ENCODE assay signal across 1 cellular context in the genomic region with DNA sequence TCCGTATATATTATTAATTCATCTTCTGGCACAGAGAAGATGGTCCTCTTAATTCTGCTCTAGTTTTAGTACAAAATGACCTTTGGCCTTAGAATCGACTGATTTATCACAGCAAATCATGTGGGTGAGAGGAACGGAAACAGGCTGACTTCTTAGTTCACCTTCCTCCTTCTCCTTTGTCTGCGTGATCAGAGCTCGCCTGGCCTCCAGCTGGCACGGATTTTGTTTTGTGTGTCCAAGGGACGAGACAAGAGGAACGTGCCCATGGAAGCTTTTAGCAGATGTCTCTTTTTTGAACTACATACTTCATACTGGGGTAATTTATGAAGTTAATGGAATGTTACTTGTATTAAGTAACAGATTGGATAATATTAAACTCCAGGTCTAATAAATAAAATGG.
TF ChIP-seq lines count a peak whose summit lies in the region.

No MANE protein-coding gene starts in this region.

TF ChIP-seq in H1, 55 proteins besides CTCF, POLR2A, EP300 and RAD21 (continued from another document):
- TF ChIP-seq CHD7 (IDR thresholded peaks at IDR 0.05; ENCODE audit: insufficient replicate concordance, low read length) (no peak), KDM1A (IDR thresholded peaks at IDR 0.05; ENCODE audit: borderline replicate concordance, low read length) (no peak), BACH1 (IDR thresholded peaks at IDR 0.05; ENCODE audit: low read length) (no peak), BRCA1 (IDR thresholded peaks at IDR 0.05; ENCODE audit: low read depth, low read length) (no peak), HDAC2 (IDR thresholded peaks at IDR 0.05; ENCODE audit: borderline replicate concordance in 1 of 2, low read depth in 2 of 2, low read length in 2 of 2) (no peak), RNF2 (IDR thresholded peaks at IDR 0.05; ENCODE audit: borderline replicate concordance, low read depth, low read length, missing control alignments, poor library complexity, severe bottlenecking) (no peak), CEBPB (IDR thresholded peaks at IDR 0.05; ENCODE audit: low read depth, low read length) (no peak), HDAC6 (IDR thresholded peaks at IDR 0.05; ENCODE audit: low read depth, low read length) (no peak), JUND (IDR thresholded peaks at IDR 0.05; ENCODE audit: low read length) (no peak), SP4 (IDR thresholded peaks at IDR 0.05; ENCODE audit: low read length) (no peak), CTBP2 (IDR thresholded peaks at IDR 0.05; ENCODE audit: borderline replicate concordance, insufficient read depth, insufficient read length, low read length) (no peak), SIN3A (conservative IDR thresholded peaks at IDR 0.05 in 1 of 2, IDR thresholded peaks at IDR 0.05 in 1 of 2; ENCODE audit: low read depth in 1 of 2, low read length in 2 of 2) (no peak), SUZ12 (IDR thresholded peaks at IDR 0.05; ENCODE audit: low read length) (no peak)
